2 cellular contexts compared by ENCODE assay signal in genomic region chr1:52399629-52400028, GRCh38.
TF ChIP-seq lines count a peak whose summit lies in the region.

No MANE protein-coding gene starts in this region.

TF ChIP-seq in K562, 482 proteins besides CTCF, POLR2A, EP300 and RAD21:
- TF ChIP-seq ARID1B (IDR thresholded peaks at IDR 0.05) (peak; percentile 6; the same call in 1 of the 2 replicates), NFE2 (IDR thresholded peaks at IDR 0.05; ENCODE audit: low read depth) (peak; percentile 56), ZNF143 (CRISPR knock-in tag; IDR thresholded peaks at IDR 0.05) (0 out of 2 replicates have a peak, but pooled peaks have one; percentile 29), GTF2E2 (tag; IDR thresholded peaks at IDR 0.05) (no peak), DPF2 (IDR thresholded peaks at IDR 0.05) (0 out of 2 replicates have a peak, but pooled peaks have one; percentile 11), THRB (CRISPR knock-in tag; conservative IDR thresholded peaks at IDR 0.05) (0 out of 2 replicates have a peak, but pooled peaks have one; percentile 52), HBP1 (CRISPR knock-in tag; IDR thresholded peaks at IDR 0.05) (0 out of 2 replicates have a peak, but pooled peaks have one; percentile 25), POLR2AphosphoS5 (IDR thresholded peaks at IDR 0.05; ENCODE audit: control insufficient read depth, insufficient read depth, low read depth, low read length) (peak; percentile 33; the same call in 1 of the 2 replicates), MAFG (tag; conservative IDR thresholded peaks at IDR 0.05) (peak; percentile 73), ZNF316 (IDR thresholded peaks at IDR 0.05) (peak; percentile 64), ZNF436 (CRISPR knock-in tag; IDR thresholded peaks at IDR 0.05) (no peak), C11orf30 (IDR thresholded peaks at IDR 0.05; ENCODE audit: low read depth) (peak; percentile 58), SUPT5H (IDR thresholded peaks at IDR 0.05) (peak; percentile 59; the same call in 1 of the 2 replicates)
- TF ChIP-seq, protein P1, sequence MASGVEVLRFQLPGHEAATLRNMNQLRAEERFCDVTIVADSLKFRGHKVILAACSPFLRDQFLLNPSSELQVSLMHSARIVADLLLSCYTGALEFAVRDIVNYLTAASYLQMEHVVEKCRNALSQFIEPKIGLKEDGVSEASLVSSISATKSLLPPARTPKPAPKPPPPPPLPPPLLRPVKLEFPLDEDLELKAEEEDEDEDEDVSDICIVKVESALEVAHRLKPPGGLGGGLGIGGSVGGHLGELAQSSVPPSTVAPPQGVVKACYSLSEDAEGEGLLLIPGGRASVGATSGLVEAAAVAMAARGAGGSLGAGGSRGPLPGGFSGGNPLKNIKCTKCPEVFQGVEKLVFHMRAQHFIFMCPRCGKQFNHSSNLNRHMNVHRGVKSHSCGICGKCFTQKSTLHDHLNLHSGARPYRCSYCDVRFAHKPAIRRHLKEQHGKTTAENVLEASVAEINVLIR (CRISPR knock-in tag; IDR thresholded peaks at IDR 0.05) = no peak

TF ChIP-seq in SK-N-SH treated with all-trans-retinoic acid at 6 μM for 48 hours, 23 proteins besides CTCF, POLR2A, EP300 and RAD21:
- no peak for TF ChIP-seq ZFP30 (CRISPR knock-in tag; IDR thresholded peaks at IDR 0.05)
- TF ChIP-seq ISL1 (CRISPR knock-in tag; IDR thresholded peaks at IDR 0.05) = no peak
- TF ChIP-seq RARB (CRISPR knock-in tag; IDR thresholded peaks at IDR 0.05) = no peak
- TF ChIP-seq BACH2 (CRISPR knock-in tag; IDR thresholded peaks at IDR 0.05; ENCODE audit: borderline replicate concordance) = no peak
- no peak for TF ChIP-seq TCF4 (CRISPR knock-in tag; IDR thresholded peaks at IDR 0.05; ENCODE audit: borderline replicate concordance)
- TF ChIP-seq, protein P2, sequence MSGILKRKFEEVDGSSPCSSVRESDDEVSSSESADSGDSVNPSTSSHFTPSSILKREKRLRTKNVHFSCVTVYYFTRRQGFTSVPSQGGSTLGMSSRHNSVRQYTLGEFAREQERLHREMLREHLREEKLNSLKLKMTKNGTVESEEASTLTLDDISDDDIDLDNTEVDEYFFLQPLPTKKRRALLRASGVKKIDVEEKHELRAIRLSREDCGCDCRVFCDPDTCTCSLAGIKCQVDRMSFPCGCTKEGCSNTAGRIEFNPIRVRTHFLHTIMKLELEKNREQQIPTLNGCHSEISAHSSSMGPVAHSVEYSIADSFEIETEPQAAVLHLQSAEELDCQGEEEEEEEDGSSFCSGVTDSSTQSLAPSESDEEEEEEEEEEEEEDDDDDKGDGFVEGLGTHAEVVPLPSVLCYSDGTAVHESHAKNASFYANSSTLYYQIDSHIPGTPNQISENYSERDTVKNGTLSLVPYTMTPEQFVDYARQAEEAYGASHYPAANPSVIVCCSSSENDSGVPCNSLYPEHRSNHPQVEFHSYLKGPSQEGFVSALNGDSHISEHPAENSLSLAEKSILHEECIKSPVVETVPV (CRISPR knock-in tag; IDR thresholded peaks at IDR 0.05) = no peak
- TF ChIP-seq PATZ1 (CRISPR knock-in tag; IDR thresholded peaks at IDR 0.05; ENCODE audit: borderline replicate concordance) = no peak
- TF ChIP-seq ZNF8 (CRISPR knock-in tag; IDR thresholded peaks at IDR 0.05) = no peak
- no peak for TF ChIP-seq SNAI2 (CRISPR knock-in tag; IDR thresholded peaks at IDR 0.05)
- TF ChIP-seq TSHZ2 (CRISPR knock-in tag; IDR thresholded peaks at IDR 0.05) = no peak
- TF ChIP-seq CSDC2 (CRISPR knock-in tag; IDR thresholded peaks at IDR 0.05) = no peak
- TF ChIP-seq, protein P3, sequence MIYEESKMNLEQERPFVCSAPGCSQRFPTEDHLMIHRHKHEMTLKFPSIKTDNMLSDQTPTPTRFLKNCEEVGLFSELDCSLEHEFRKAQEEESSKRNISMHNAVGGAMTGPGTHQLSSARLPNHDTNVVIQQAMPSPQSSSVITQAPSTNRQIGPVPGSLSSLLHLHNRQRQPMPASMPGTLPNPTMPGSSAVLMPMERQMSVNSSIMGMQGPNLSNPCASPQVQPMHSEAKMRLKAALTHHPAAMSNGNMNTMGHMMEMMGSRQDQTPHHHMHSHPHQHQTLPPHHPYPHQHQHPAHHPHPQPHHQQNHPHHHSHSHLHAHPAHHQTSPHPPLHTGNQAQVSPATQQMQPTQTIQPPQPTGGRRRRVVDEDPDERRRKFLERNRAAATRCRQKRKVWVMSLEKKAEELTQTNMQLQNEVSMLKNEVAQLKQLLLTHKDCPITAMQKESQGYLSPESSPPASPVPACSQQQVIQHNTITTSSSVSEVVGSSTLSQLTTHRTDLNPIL (CRISPR knock-in tag; IDR thresholded peaks at IDR 0.05; ENCODE audit: low read depth) = no peak
- TF ChIP-seq ZC3H10 (CRISPR knock-in tag; IDR thresholded peaks at IDR 0.05) = no peak
- TF ChIP-seq PPARA (CRISPR knock-in tag; IDR thresholded peaks at IDR 0.05; ENCODE audit: borderline replicate concordance) = no peak
- TF ChIP-seq ZNF565 (CRISPR knock-in tag; conservative IDR thresholded peaks at IDR 0.05; ENCODE audit: low read depth) = no peak
- TF ChIP-seq ZNF70 (CRISPR knock-in tag; IDR thresholded peaks at IDR 0.05) = no peak
- TF ChIP-seq ZFP3 (CRISPR knock-in tag; IDR thresholded peaks at IDR 0.05) = no peak
- TF ChIP-seq OSR1 (CRISPR knock-in tag; IDR thresholded peaks at IDR 0.05) = no peak
- TF ChIP-seq TOX (CRISPR knock-in tag; IDR thresholded peaks at IDR 0.05; ENCODE audit: borderline replicate concordance) = no peak
- TF ChIP-seq ESRRG (CRISPR knock-in tag; IDR thresholded peaks at IDR 0.05) = no peak
